ENCODE assay signal across 1 cellular context in genomic region chr11:77570891-77571290, GRCh38. TPM values are rescaled to one million over a fixed set of nuclear protein-coding genes. Genes with fewer than 3 reads are reported as not detected.
"Had no signal": no experiment of that assay in that cellular context is flagged by ENCODE, and none has a peak within 500 bp of the region (broad histone marks: within the 10 kb centered on the region; RNA-seq: fewer than 3 reads in every experiment).

No MANE protein-coding gene starts in this region.

RNA-seq across cellular contexts. Expression of gene AQP11, which starts 18.9 kb away (rescaled TPM):
- total RNA-seq: esophagus mucosa had no signal
